Comparison of ENCODE assay signal across 26 cellular contexts in the genomic region with DNA sequence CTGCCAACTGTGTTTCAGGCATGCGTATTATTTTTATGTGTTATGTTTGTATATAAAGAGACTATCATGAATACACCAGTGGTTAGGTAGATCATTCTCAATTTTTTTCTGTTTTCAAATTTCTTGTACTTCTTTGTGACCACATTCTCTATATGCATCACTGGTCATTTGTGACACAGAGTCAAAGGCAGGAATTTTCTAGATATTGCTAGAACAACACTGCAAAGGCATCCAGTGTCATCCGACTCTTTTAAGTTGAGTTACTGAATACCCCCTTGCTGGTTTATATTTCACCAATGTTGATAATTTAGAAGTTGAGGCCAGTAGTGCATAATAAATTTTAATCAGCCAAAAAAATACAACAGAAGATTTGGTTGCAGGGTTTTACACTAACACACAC.
"Had no signal": no experiment of that assay in that cellular context is flagged by ENCODE, and none has a peak within 500 bp of the region (broad histone marks: within the 10 kb centered on the region; RNA-seq: fewer than 3 reads in every experiment).

No MANE protein-coding gene starts in this region.

- H3K4me3 Mint-ChIP-seq: naive thymus-derived CD4-positive, alpha-beta T cell; natural killer cell treated with Interleukin-12 subunit alpha and Interleukin-12 subunit beta and Interleukin-15 and Interleukin-18, amount 100 ng/mL, for 72 hours; neural crest cell; stimulated activated naive B cell treated with anti-CD40 and anti-IgM and Interleukin-4, amounts not matched to agents 10 μg/mL and 1 μg/mL and 100 μg/mL, for 72 hours had no signal

- H3K36me3 ChIP-seq: left lung, lower lobe of right lung, pancreas, prostate gland, right lobe of liver, stomach, thyroid gland, transverse colon, upper lobe of left lung, vagina had no signal

- H3K4me3 ChIP-seq: left lung, lower lobe of right lung, pancreas, prostate gland, right lobe of liver, smooth muscle cell, stomach, testis, thyroid gland, transverse colon, upper lobe of left lung, vagina had no signal

- ATAC-seq: left cardiac atrium; left lung; lower lobe of right lung; naive thymus-derived CD4-positive, alpha-beta T cell; natural killer cell treated with Interleukin-12 subunit alpha and Interleukin-12 subunit beta and Interleukin-15 and Interleukin-18, amount 100 ng/mL, for 72 hours; pancreas; right lobe of liver; stimulated activated naive B cell treated with anti-CD40 and anti-IgM and Interleukin-4, amounts not matched to agents 10 μg/mL and 1 μg/mL and 100 μg/mL, for 72 hours; stimulated activated naive CD8-positive, alpha-beta T cell treated with anti-CD3 and anti-CD28 coated beads, Interleukin-15, Interleukin-2, amounts not matched to agents 100 U/mL and 50 U/mL, for 24 hours had no signal

- H3K27ac Mint-ChIP-seq: naive thymus-derived CD4-positive, alpha-beta T cell; natural killer cell treated with Interleukin-12 subunit alpha and Interleukin-12 subunit beta and Interleukin-15 and Interleukin-18, amount 100 ng/mL, for 72 hours; stimulated activated naive B cell treated with anti-CD40 and anti-IgM and Interleukin-4, amounts not matched to agents 10 μg/mL and 1 μg/mL and 100 μg/mL, for 72 hours had no signal

- H3K9me3 ChIP-seq: left lung, lower lobe of right lung, pancreas, prostate gland, right lobe of liver, stomach, testis, thyroid gland, transverse colon, upper lobe of left lung, vagina had no signal

- H3K9me3 Mint-ChIP-seq: naive thymus-derived CD4-positive, alpha-beta T cell; natural killer cell treated with Interleukin-12 subunit alpha and Interleukin-12 subunit beta and Interleukin-15 and Interleukin-18, amount 100 ng/mL, for 72 hours; neural crest cell; stimulated activated naive B cell treated with anti-CD40 and anti-IgM and Interleukin-4, amounts not matched to agents 10 μg/mL and 1 μg/mL and 100 μg/mL, for 72 hours had no signal

- H3K27me3 Mint-ChIP-seq: naive thymus-derived CD4-positive, alpha-beta T cell; stimulated activated naive B cell treated with anti-CD40 and anti-IgM and Interleukin-4, amounts not matched to agents 10 μg/mL and 1 μg/mL and 100 μg/mL, for 72 hours had no signal

- H3K27ac ChIP-seq: left lung, lower lobe of right lung, pancreas, prostate gland, right lobe of liver, stomach, testis, thyroid gland, transverse colon, upper lobe of left lung, vagina had no signal

- H3K4me1 ChIP-seq: left lung, lower lobe of right lung, prostate gland, right lobe of liver, testis, thyroid gland, transverse colon, upper lobe of left lung had no signal

- DNase-seq: hippocampal formation; left cardiac atrium; left lung; lower lobe of right lung; mammary epithelial cell; mesenchymal stem cell; naive thymus-derived CD4-positive, alpha-beta T cell; nucleus accumbens; pancreas; posterior cingulate gyrus; right lobe of liver; stimulated activated CD4-positive, alpha-beta T cell treated with anti-CD3 and anti-CD28 coated beads, Interleukin-1b, Interleukin-23, amount 100 ng/mL, for 48 hours; stimulated activated CD4-positive, alpha-beta T cell treated with anti-CD3 and anti-CD28 coated beads, Interleukin-2, amount 100 ng/mL, for 48 hours; stimulated activated CD4-positive, alpha-beta T cell treated with anti-CD3 and anti-CD28 coated beads, Interleukin-4, amount 100 ng/mL, for 4 hours; stimulated activated naive B cell treated with anti-CD40 and anti-IgM and Interleukin-4, amounts not matched to agents 10 μg/mL and 1 μg/mL and 100 μg/mL, for 72 hours; stimulated activated naive CD8-positive, alpha-beta T cell treated with anti-CD3 and anti-CD28 coated beads, Interleukin-15, Interleukin-2, amounts not matched to agents 100 U/mL and 50 U/mL, for 24 hours; stomach; testis; thyroid gland; transverse colon; upper lobe of left lung had no signal

- H3K4me1 Mint-ChIP-seq: neural crest cell; stimulated activated naive B cell treated with anti-CD40 and anti-IgM and Interleukin-4, amounts not matched to agents 10 μg/mL and 1 μg/mL and 100 μg/mL, for 72 hours had no signal

- H3K36me3 Mint-ChIP-seq: naive thymus-derived CD4-positive, alpha-beta T cell; natural killer cell treated with Interleukin-12 subunit alpha and Interleukin-12 subunit beta and Interleukin-15 and Interleukin-18, amount 100 ng/mL, for 72 hours; stimulated activated naive B cell treated with anti-CD40 and anti-IgM and Interleukin-4, amounts not matched to agents 10 μg/mL and 1 μg/mL and 100 μg/mL, for 72 hours had no signal

- H3K27me3 ChIP-seq: left lung, pancreas, right lobe of liver, stomach, testis, thyroid gland, transverse colon, upper lobe of left lung, vagina had no signal
